8 cellular contexts compared by ENCODE assay signal in genomic region chrX:77899081-77899828, GRCh38. TPM values are rescaled to one million over a fixed set of nuclear protein-coding genes. Genes with fewer than 3 reads are reported as not detected.
A peak's percentile ranks its signal among the peaks of the same experiment; 100 is the strongest.
DNase-seq lines count a peak whose midpoint lies in the region; ATAC-seq and TF ChIP-seq lines count a peak whose summit lies in the region.

TSS of gene COX7B (plus strand) at chrX:77899468. CDS start at chrX:77899554, 86 bp downstream.

- POLR2A ChIA-PET in T-cell (lab: Charles Lee) = interaction anchor here (0.5 to 2.0 kb wide), 15 partner anchors 9 to 1233 kb away, joined by 3 to 19 read pairs (median 4); partner anchors contain the start of genes ATP7A (in 2 of the 2), ATRX (in 1 of the 2), PGK1 (in 1 of the 2) and TAF9B (in 1 of the 2)

- peaks cover 19 to 29% (median 26%) of the 10 kb centered on the region in 3 donors for H3K4me1 Mint-ChIP-seq in T-cell

- H3K4me3 ChIP-seq in left ventricle myocardium inferior = peak within 1 kb of the TSS; percentile 74

- peak within 1 kb of the TSS; percentile 82 to 96 (median 88) for H3K4me3 Mint-ChIP-seq in T-cell

- H3K9me3 Mint-ChIP-seq in T-cell = no peaks in the 10 kb centered on the region

- peak within 1 kb of the TSS; percentile 90 for H3K27ac ChIP-seq in left ventricle myocardium inferior (replicated peaks)

- no peaks in the 10 kb centered on the region for H3K27me3 Mint-ChIP-seq in T-cell

- H3K27ac Mint-ChIP-seq in T-cell = peak within 1 kb of the TSS; percentile 88 to 95

- peaks cover 32% of the 10 kb centered on the region for H3K4me1 ChIP-seq in left ventricle myocardium inferior

- DNase-seq in NCI-H1436 treated with DMSO at 0.1 percent for 48 hours (lab: John Stamatoyannopoulos, UW) (peak; percentile 98), T-cell (peak in 33 of 34 experiments; percentile 23 to 75 (median 59)), anterior cingulate cortex (lab: John Stamatoyannopoulos, UW) (peak in 54 of 58 donors; percentile 1 to 95 (median 46)), left ventricle myocardium inferior (no peak), posterior vena cava (ENCODE audit: low spot score) (no peak), cortex of kidney (lab: John Stamatoyannopoulos, UW) (no peak)

- H3K9me3 ChIP-seq in left ventricle myocardium inferior (replicated peaks) = no peaks in the 10 kb centered on the region

- peak; percentile 49 for TF ChIP-seq CTCF in left ventricle myocardium inferior (IDR thresholded peaks at IDR 0.05; ENCODE audit: borderline replicate concordance)

- peaks cover 14% of the 10 kb centered on the region for H3K36me3 Mint-ChIP-seq in T-cell

- H3K36me3 ChIP-seq in left ventricle myocardium inferior = peaks cover 19% of the 10 kb centered on the region

- no peaks in the 10 kb centered on the region for H3K27me3 ChIP-seq in left ventricle myocardium inferior (ENCODE audit: low read depth)

- intact Hi-C loops in left ventricle myocardium inferior (cut with micrococcal nuclease) (no loop called here), posterior vena cava (cut with DNase I) (no loop called here)

- CTCF ChIA-PET in T-cell (lab: Charles Lee) = interaction anchor here (0.5 to 2.7 kb wide), 16 partner anchors 11 to 262 kb away, joined by 3 to 44 read pairs (median 3); partner anchors contain the start of gene ATP7A (in 2 of the 2)

- ATAC-seq in GM18498 (IDR thresholded peaks at IDR 0.05; ENCODE audit: unreplicated experiment) (peak; percentile 63), HG02884 (IDR thresholded peaks at IDR 0.05; ENCODE audit: unreplicated experiment) (peak; percentile 45), T-cell (replicated peaks in 1 of 4) (peak; percentile 66 to 72 (median 67))

RNA-seq across cellular contexts. Expression of gene COX7B, which starts in this region (rescaled TPM):
- total RNA-seq in T-cell = 100 to 1,000 TPM; 101 to 119 (median 109) TPM
- 1,696 TPM for total RNA-seq in left ventricle myocardium inferior
- 100 to 1,000 TPM; 276 to 335 TPM for total RNA-seq in posterior vena cava

Comparison
In these comparisons a context has a peak if more than half of its experiments do, and no peak if none do; other contexts are left out.
1. DNase-seq: peak in NCI-H1436 treated with DMSO at 0.1 percent for 48 hours (single experiment), T-cell (33 of 34) and anterior cingulate cortex (54 of 58); none in left ventricle myocardium inferior (single experiment), posterior vena cava (single experiment) and cortex of kidney (single experiment).
2. Peak in every context shown above with its lines, with median percentiles within 50 percentile points of each other: ATAC-seq.